In the genomic region with DNA sequence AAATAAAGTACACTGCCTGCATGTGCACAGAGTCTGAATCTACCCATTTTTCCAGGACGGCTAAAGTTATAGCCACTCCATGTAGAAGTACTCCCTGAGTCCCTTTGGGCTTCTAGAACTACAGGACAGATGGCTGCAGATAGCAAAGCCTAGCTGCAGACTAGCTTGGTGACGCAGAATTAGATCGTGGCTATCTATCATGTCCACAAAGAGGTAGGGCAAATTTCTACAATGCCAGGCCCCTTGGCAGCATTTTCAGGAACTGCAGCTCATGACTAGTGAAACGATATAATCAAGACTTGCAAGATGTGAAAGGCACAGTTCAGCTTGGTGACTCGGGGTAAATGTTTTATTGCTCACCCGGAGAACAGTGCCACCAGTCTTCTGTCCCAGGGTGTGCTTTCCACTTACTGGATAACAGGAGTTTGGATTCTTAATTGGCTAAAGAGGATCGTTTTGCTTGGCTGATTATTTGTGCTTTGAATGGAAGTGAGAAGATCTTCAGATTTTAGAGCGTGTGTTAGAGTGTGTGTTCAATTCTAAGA, we compare ENCODE assay signal across 17 cellular contexts.
DNase-seq lines count a peak whose midpoint lies in the region; ATAC-seq and TF ChIP-seq lines count a peak whose summit lies in the region.
"Had no signal": no experiment of that assay in that cellular context is flagged by ENCODE, and none has a peak within 500 bp of the region (broad histone marks: within the 10 kb centered on the region; RNA-seq: fewer than 3 reads in every experiment).

No MANE protein-coding gene starts in this region.

- ATAC-seq in Right ventricle myocardium inferior: peak; percentile 50
- ATAC-seq: Panc1 had no signal

- H3K36me3 ChIP-seq in right atrium auricular region: no peaks in the 10 kb centered on the region
- H3K36me3 ChIP-seq in WERI-Rb-1: no peaks in the 10 kb centered on the region
- no peaks in the 10 kb centered on the region for H3K36me3 ChIP-seq in tibial nerve
- H3K36me3 ChIP-seq in SJCRH30: no peaks in the 10 kb centered on the region

- H3K27me3 ChIP-seq in right atrium auricular region (no peaks in the 10 kb centered on the region), WERI-Rb-1 (ENCODE audit: insufficient read depth, low read depth, severe bottlenecking) (no peaks in the 10 kb centered on the region), tibial nerve (no peaks in the 10 kb centered on the region), SJCRH30 (no peaks in the 10 kb centered on the region)

- no peaks in the 10 kb centered on the region for H3K4me1 ChIP-seq in right atrium auricular region
- H3K4me1 ChIP-seq in tibial nerve: no peaks in the 10 kb centered on the region
- peaks cover 4% of the 10 kb centered on the region; the same call in 1 of the 2 replicates for H3K4me1 ChIP-seq in SJCRH30

- 59 to 68% methylated on average over 8 of the region's 8 CpGs for WGBS in tibial nerve, 2 donors

- TF ChIP-seq CTCF in right atrium auricular region (IDR thresholded peaks at IDR 0.05) (peak in 1 of 2 donors; percentile 56), WERI-Rb-1 (IDR thresholded peaks at IDR 0.05; ENCODE audit: low read depth, low read length) (peak; percentile 10; the same call in 1 of the 2 replicates), glutamatergic neuron (IDR thresholded peaks at IDR 0.05; ENCODE audit: partially characterized antibody, unreplicated experiment) (no peak), tibial nerve (IDR thresholded peaks at IDR 0.05) (no peak)

- H3K36me3 Mint-ChIP-seq in glutamatergic neuron (ENCODE audit: unreplicated experiment): peaks cover 17% of the 10 kb centered on the region

- no peak for TF ChIP-seq EP300 in tibial nerve (IDR thresholded peaks at IDR 0.05)

- no peak overlapping the region for H3K27ac ChIP-seq in right atrium auricular region
- H3K27ac ChIP-seq in WERI-Rb-1: no peak overlapping the region
- no peak overlapping the region for H3K27ac ChIP-seq in tibial nerve
- no peak overlapping the region for H3K27ac ChIP-seq in SJCRH30

- no peak for DNase-seq in Right ventricle myocardium inferior (ENCODE audit: missing footprints)
- DNase-seq in right atrium auricular region (ENCODE audit: low spot score): no peak
- peak; percentile 57 for DNase-seq in WERI-Rb-1
- DNase-seq in glutamatergic neuron: no peak
- peak; percentile 40 for DNase-seq in superior temporal gyrus (ENCODE audit: extremely low spot score)
- no peak for DNase-seq in tibial nerve (ENCODE audit: low spot score in 2 of 2)
- DNase-seq in SJCRH30: no peak
- DNase-seq: EL, H7, Kasumi-1, NCI-H1092, NCI-H1436 treated with DMSO at 0.1 percent for 48 hours, NCI-H1930, NCI-H69 had no signal

- intact Hi-C loops in Right ventricle myocardium inferior (cut with DNase I): loop anchor here (5.0 kb wide), 1 partner anchor 162 kb away; no protein-coding TSS in a partner anchor

- TF ChIP-seq POLR2A in tibial nerve (IDR thresholded peaks at IDR 0.05): no peak

- H3K4me3 ChIP-seq in right atrium auricular region: no peak overlapping the region
- H3K4me3 ChIP-seq in WERI-Rb-1 (ENCODE audit: low read depth, low read length): peak overlapping the region; percentile 13
- H3K4me3 ChIP-seq in tibial nerve: no peak overlapping the region
- H3K4me3 ChIP-seq in SJCRH30: no peak overlapping the region

- H3K9me3 ChIP-seq in right atrium auricular region: peaks cover 0 to 4% of the 10 kb centered on the region in 2 donors
- peaks cover 7% of the 10 kb centered on the region for H3K9me3 ChIP-seq in WERI-Rb-1 (ENCODE audit: severe bottlenecking)
- peaks cover 0 to 8% (median 2%) of the 10 kb centered on the region in 4 donors for H3K9me3 ChIP-seq in tibial nerve
- H3K9me3 ChIP-seq in SJCRH30 (replicated peaks): no peaks in the 10 kb centered on the region

- peaks cover 15% of the 10 kb centered on the region for H3K4me1 Mint-ChIP-seq in glutamatergic neuron (ENCODE audit: low read depth, unreplicated experiment)
- H3K4me1 Mint-ChIP-seq: B cell had no signal

- peaks cover 2% of the 10 kb centered on the region for H3K27me3 Mint-ChIP-seq in glutamatergic neuron (ENCODE audit: unreplicated experiment)

- H3K4me3 Mint-ChIP-seq in glutamatergic neuron (ENCODE audit: unreplicated experiment): no peak overlapping the region
- H3K4me3 Mint-ChIP-seq: B cell, CD14-positive monocyte had no signal

- peak overlapping the region; percentile 53 for H3K27ac Mint-ChIP-seq in glutamatergic neuron (ENCODE audit: unreplicated experiment)
- H3K27ac Mint-ChIP-seq: B cell, CD14-positive monocyte had no signal

- no peaks in the 10 kb centered on the region for H3K9me3 Mint-ChIP-seq in glutamatergic neuron (ENCODE audit: unreplicated experiment)

Comparison
In these comparisons a context has a peak if more than half of its experiments do, and no peak if none do; other contexts are left out.
1. DNase-seq: peak in WERI-Rb-1 (single experiment) and superior temporal gyrus (single experiment); none in Right ventricle myocardium inferior (single experiment), right atrium auricular region (single experiment), glutamatergic neuron (single experiment), tibial nerve (0 of 2) and SJCRH30 (0 of 2).